In the genomic region with DNA sequence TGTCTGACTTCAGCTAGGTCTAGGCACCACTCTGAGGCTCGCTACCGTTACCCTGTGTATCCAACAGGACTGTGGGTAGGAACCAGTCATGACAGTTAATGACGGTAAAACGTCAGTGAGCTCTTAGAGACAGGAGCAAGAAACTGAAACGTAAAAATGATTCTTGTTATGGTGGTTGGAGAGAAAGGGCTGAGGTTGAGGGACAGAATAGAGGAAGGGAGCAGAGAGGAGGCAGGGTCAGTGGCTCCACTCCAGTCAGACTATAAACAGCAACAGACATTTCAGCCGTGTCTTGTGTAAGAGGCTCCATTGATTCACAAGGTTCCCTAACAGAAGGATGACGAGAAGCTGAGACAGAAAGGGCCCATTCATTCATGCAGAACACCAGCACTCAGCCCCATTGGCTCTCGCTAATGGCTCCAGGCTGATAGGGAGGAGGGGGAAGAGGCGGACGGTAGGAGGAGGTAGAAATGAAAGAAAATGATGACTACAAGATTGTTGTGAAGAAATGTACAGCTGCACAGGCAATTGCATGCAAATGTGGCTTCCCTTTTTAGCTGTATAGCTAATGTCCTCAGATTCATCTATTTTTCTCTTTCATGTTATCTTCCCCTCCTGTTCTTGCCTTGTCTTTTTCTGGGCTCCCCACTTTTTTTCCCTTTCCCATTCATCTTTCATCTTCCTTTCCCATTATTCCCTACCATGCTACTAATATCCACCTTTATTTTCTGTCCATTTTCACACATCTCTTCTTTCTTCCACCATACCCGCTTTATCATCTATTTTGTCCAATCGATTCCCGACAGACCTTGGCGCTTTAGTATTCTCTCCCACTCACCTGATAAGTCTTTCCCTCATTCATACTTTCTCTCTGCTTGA, we compare ENCODE assay signal across 9 cellular contexts. TPM values are rescaled to one million over a fixed set of nuclear protein-coding genes. Genes with fewer than 3 reads are reported as not detected.
DNase-seq lines count a peak whose midpoint lies in the region; ATAC-seq and TF ChIP-seq lines count a peak whose summit lies in the region.
"Had no signal": no experiment of that assay in that cellular context is flagged by ENCODE, and none has a peak within 500 bp of the region (broad histone marks: within the 10 kb centered on the region; RNA-seq: fewer than 3 reads in every experiment).

No MANE protein-coding gene starts in this region.

- no peak overlapping the region for H4K8ac ChIP-seq in mesendoderm (ENCODE audit: low read depth, low read length)

- no peak overlapping the region for H2AK5ac ChIP-seq in mesendoderm (ENCODE audit: low read length)

- in situ Hi-C loops in GM13977 (cut with MboI; ENCODE audit: low pct_unique_long_range_greater_than_20kb, low sequenced_read_pairs, unreplicated experiment), result no loop called here
- in situ Hi-C loops in KBM-7 (cut with MboI; ENCODE audit: low pct_unique_long_range_greater_than_20kb, low sequenced_read_pairs), result no loop called here
- in situ Hi-C loops in brain microvascular endothelial cell (cut with HindIII; ENCODE audit: low pct_ligation_motif_present, low sequenced_read_pairs), result no loop called here
- in situ Hi-C loops in HAP-1 (cut with MboI; ENCODE audit: low sequenced_read_pairs), result no loop called here

- no peak overlapping the region for H3K9ac ChIP-seq in mesendoderm (ENCODE audit: low read length)

- H3K23ac ChIP-seq in mesendoderm (ENCODE audit: low read length), result peak overlapping the region; percentile 30

- TF ChIP-seq CTCF in GM13977 (IDR thresholded peaks at IDR 0.05; ENCODE audit: extremely low read depth, insufficient read depth, missing control alignments), result no peak
- no peak for TF ChIP-seq CTCF in brain microvascular endothelial cell (IDR thresholded peaks at IDR 0.05; ENCODE audit: low read depth, low read length, missing control alignments)

- H4K5ac ChIP-seq in mesendoderm (ENCODE audit: low read length), result no peak overlapping the region

- H3K4ac ChIP-seq in mesendoderm (ENCODE audit: low read depth, low read length), result no peak overlapping the region

- no peaks in the 10 kb centered on the region for H3K79me1 ChIP-seq in mesendoderm (ENCODE audit: low read length)

- H3K27ac ChIP-seq in brain microvascular endothelial cell, result no peak overlapping the region
- no peak overlapping the region for H3K27ac ChIP-seq in mesendoderm (ENCODE audit: low read depth, low read length)
- H3K27ac ChIP-seq: SJSA1 had no signal

- peak; percentile 65 for ATAC-seq in GM21515 (IDR thresholded peaks at IDR 0.05; ENCODE audit: unreplicated experiment)

- H3K79me2 ChIP-seq in mesendoderm (ENCODE audit: control insufficient read depth, insufficient read depth, low read length), result no peaks in the 10 kb centered on the region

- WGBS in mesendoderm (ENCODE audit: extremely low coverage, insufficient coverage, low lambda C conversion rate), result 100% methylated on average over 4 of the region's 14 CpGs

- peak overlapping the region; percentile 3 for H3K4me3 ChIP-seq in brain microvascular endothelial cell (ENCODE audit: low read depth, low read length)
- no peak overlapping the region for H3K4me3 ChIP-seq in mesendoderm (ENCODE audit: low read length)
- no peak overlapping the region for H3K4me3 ChIP-seq in HAP-1
- H3K4me3 ChIP-seq: SJSA1 had no signal

- no peaks in the 10 kb centered on the region for H3K27me3 ChIP-seq in brain microvascular endothelial cell (replicated peaks)
- H3K27me3 ChIP-seq in mesendoderm (ENCODE audit: insufficient read depth, low read length, poor library complexity), result no peaks in the 10 kb centered on the region
- no peaks in the 10 kb centered on the region for H3K27me3 ChIP-seq in HAP-1 (ENCODE audit: low read depth)
- H3K27me3 ChIP-seq: SJSA1 had no signal

- no peak overlapping the region for H2BK15ac ChIP-seq in mesendoderm (replicated peaks; ENCODE audit: low read depth)

- H3K4me2 ChIP-seq in mesendoderm (ENCODE audit: low read length), result no peak overlapping the region

- H3K9me3 ChIP-seq in HAP-1, result no peaks in the 10 kb centered on the region
- H3K9me3 ChIP-seq: SJSA1 had no signal

- no peak overlapping the region for H3K18ac ChIP-seq in mesendoderm (ENCODE audit: low read length)

- H2BK5ac ChIP-seq in mesendoderm (ENCODE audit: low read length), result no peak overlapping the region

- no peaks in the 10 kb centered on the region for H3K36me3 ChIP-seq in brain microvascular endothelial cell (replicated peaks)
- peaks cover 2% of the 10 kb centered on the region for H3K36me3 ChIP-seq in mesendoderm (ENCODE audit: control insufficient read depth, insufficient read depth, low read length)
- no peaks in the 10 kb centered on the region for H3K36me3 ChIP-seq in HAP-1 (replicated peaks)
- H3K36me3 ChIP-seq: SJSA1 had no signal

- H2BK120ac ChIP-seq in mesendoderm (ENCODE audit: low read depth, low read length), result no peak overlapping the region

- DNase-seq in GM13977 (ENCODE audit: low spot score) (peak; percentile 83), KBM-7 (peak; percentile 43), brain microvascular endothelial cell (no peak), mesendoderm (no peak), HAP-1 (ENCODE audit: low spot score in 2 of 2) (no peak), NCI-H1092 (lab: John Stamatoyannopoulos, UW) (no peak), NCI-H1417 (lab: John Stamatoyannopoulos, UW) (no peak)

- H3K4me1 ChIP-seq in mesendoderm (ENCODE audit: control insufficient read depth, low read depth, low read length) (peaks cover 7% of the 10 kb centered on the region), HAP-1 (no peaks in the 10 kb centered on the region)
- H3K4me1 ChIP-seq: SJSA1 had no signal

- H3K56ac ChIP-seq in mesendoderm (ENCODE audit: low read length), result no peak overlapping the region

RNA-seq across cellular contexts. Expression of gene ETS1, which starts 34.3 kb away (rescaled TPM):
- polyA plus RNA-seq in mesendoderm (2013, experiment 1 of 2), result 23.7 TPM
- polyA plus RNA-seq in mesendoderm (2013, experiment 2 of 2), result 24.2 TPM

Comparison
In these comparisons a context has a peak if more than half of its experiments do, and no peak if none do; other contexts are left out.
1. DNase-seq: peak in GM13977 (single experiment) and KBM-7 (single experiment); none in brain microvascular endothelial cell (single experiment), mesendoderm (single experiment), HAP-1 (0 of 2), NCI-H1092 (single experiment) and NCI-H1417 (0 of 3).